In the genomic region with DNA sequence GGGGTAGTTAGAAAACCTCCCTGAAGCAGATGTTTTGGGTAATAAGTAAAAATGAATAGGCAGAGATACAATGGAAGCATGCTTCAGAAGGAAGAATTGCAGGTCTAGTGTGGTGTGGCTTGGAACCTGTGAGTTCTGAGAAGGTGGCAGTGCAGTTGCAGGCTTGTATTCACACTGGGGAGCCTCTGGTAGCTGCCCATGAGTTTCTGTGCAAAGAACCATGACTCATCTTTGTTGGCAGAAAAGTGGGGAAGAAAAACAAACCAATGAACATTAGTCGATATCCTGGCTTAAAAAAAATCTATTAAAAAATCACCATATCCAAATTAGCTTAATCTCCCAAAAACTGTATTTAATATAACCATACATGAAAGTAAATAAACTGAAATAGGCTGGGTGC, we compare ENCODE assay signal across 23 cellular contexts.
DNase-seq lines count a peak whose midpoint lies in the region; TF ChIP-seq lines count a peak whose summit lies in the region.
"Had no signal": no experiment of that assay in that cellular context is flagged by ENCODE, and none has a peak within 500 bp of the region (broad histone marks: within the 10 kb centered on the region; RNA-seq: fewer than 3 reads in every experiment).

No MANE protein-coding gene starts in this region.

- POLR2A ChIA-PET in A673 (lab: Charles Lee; ENCODE audit: low non-redundant PET) = no interaction called here

- CTCF ChIA-PET in A673 (lab: Charles Lee) = no interaction called here

- H3K36me3 ChIP-seq in A673 (ENCODE audit: insufficient read depth, low read length, poor library complexity, severe bottlenecking) = no peaks in the 10 kb centered on the region
- H3K36me3 ChIP-seq: Peyer's patch, SJSA1, transverse colon had no signal

- H3K4me3 ChIP-seq in fibroblast of the aortic adventitia (ENCODE audit: low read depth, low read length) (no peak overlapping the region), A673 (ENCODE audit: low read depth, low read length, poor library complexity, severe bottlenecking) (no peak overlapping the region)
- H3K4me3 ChIP-seq: hepatocyte, Peyer's patch, SJSA1, skin epidermis, transverse colon had no signal

- no peak overlapping the region for H3K27ac ChIP-seq in A673 (ENCODE audit: low read depth, low read length, poor library complexity, severe bottlenecking)
- H3K27ac ChIP-seq: hepatocyte, Peyer's patch, SJSA1, skin epidermis, transverse colon had no signal

- no peaks in the 10 kb centered on the region for H3K4me1 ChIP-seq in A673 (ENCODE audit: insufficient read depth, low read length, poor library complexity, severe bottlenecking)
- H3K4me1 ChIP-seq: Peyer's patch, SJSA1, transverse colon had no signal

- no TSS peak for BruUV-seq in A673 (replicated peaks; lab: Mats Ljungman, UMichigan)

- H3K9me3 ChIP-seq in A673 (ENCODE audit: low read depth, low read length, poor library complexity, severe bottlenecking) = no peaks in the 10 kb centered on the region
- H3K9me3 ChIP-seq: Peyer's patch, SJSA1, transverse colon had no signal

- peak; percentile 18 for DNase-seq in A172 (ENCODE audit: low spot score)
- peak; percentile 66 for DNase-seq in HT1080 (ENCODE audit: low read depth)
- peak; percentile 70 for DNase-seq in astrocyte of the hippocampus (ENCODE audit: low read depth, low spot score)
- DNase-seq in fibroblast of the aortic adventitia (ENCODE audit: low read depth) = peak; percentile 19
- DNase-seq in HuH-7.5 (ENCODE audit: low spot score) = no peak
- no peak for DNase-seq in head of caudate nucleus
- DNase-seq in NCI-H748 treated with DMSO at 0.1 percent for 48 hours (lab: John Stamatoyannopoulos, UW) = no peak
- DNase-seq in A673 (ENCODE audit: low spot score) = no peak
- DNase-seq: 8988T; activated CD4-positive, CD25-positive, alpha-beta regulatory T cell treated with anti-CD3 and anti-CD28 coated beads, Interleukin-2, amount 50 U/mL, for 72 hours; activated CD8-positive, alpha-beta T cell treated with anti-CD3 and anti-CD28 coated beads for 36 hours; activated gamma-delta T cell; activated T-cell treated with anti-CD3 and anti-CD28 coated beads for 4 hours; DMS79 treated with DMSO at 0.1 percent for 48 hours; KBM-7; natural killer cell; NCI-H1436 treated with DMSO at 0.1 percent for 48 hours; NCI-H524; Peyer's patch; transverse colon had no signal

- no peaks in the 10 kb centered on the region for H3K27me3 ChIP-seq in A673 (replicated peaks; ENCODE audit: insufficient read depth, low read depth, low read length, poor library complexity)
- H3K27me3 ChIP-seq: hepatocyte, Peyer's patch, SJSA1, transverse colon had no signal

- no peak for TF ChIP-seq CTCF in fibroblast of the aortic adventitia (IDR thresholded peaks at IDR 0.05; ENCODE audit: insufficient read depth, low read length)
- TF ChIP-seq CTCF in A673 (conservative IDR thresholded peaks at IDR 0.05; ENCODE audit: low read depth, low read length) = no peak

- intact Hi-C loops in head of caudate nucleus (cut with DNase I) (no loop called here), A673 (cut with micrococcal nuclease; ENCODE audit: unreplicated experiment) (no loop called here)

Comparison
In these comparisons a context has a peak if more than half of its experiments do, and no peak if none do; other contexts are left out.
1. DNase-seq: peak in A172 (single experiment), HT1080 (single experiment), astrocyte of the hippocampus (single experiment) and fibroblast of the aortic adventitia (single experiment); none in HuH-7.5 (single experiment), head of caudate nucleus (0 of 42), NCI-H748 treated with DMSO at 0.1 percent for 48 hours (single experiment) and A673 (single experiment).